Comparison of ENCODE assay signal across 14 cellular contexts in the genomic region with DNA sequence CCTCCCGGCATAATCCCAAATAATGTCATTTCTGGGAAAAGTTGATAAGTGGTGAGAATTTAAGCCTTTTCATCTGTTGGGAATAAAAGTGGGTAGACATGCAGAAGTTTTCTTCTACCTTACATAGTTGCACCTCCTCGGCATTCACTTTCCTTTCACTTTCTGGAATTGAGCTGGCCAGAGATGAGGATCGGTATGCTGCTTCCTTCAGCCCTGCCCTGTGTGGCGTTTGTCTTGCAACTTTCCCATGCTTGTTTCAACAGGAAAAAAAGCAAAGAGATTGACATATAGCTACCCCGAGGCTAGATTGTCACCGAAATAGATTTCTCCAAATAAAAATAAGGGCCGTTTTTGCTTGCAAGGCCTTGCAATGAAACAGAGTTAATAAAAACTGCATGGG.
DNase-seq lines count a peak whose midpoint lies in the region; ATAC-seq and TF ChIP-seq lines count a peak whose summit lies in the region.
"Had no signal": no experiment of that assay in that cellular context is flagged by ENCODE, and none has a peak within 500 bp of the region (broad histone marks: within the 10 kb centered on the region; RNA-seq: fewer than 3 reads in every experiment).

No MANE protein-coding gene starts in this region.

- no peaks in the 10 kb centered on the region for H3K27me3 Mint-ChIP-seq in WTC11 (ENCODE audit: low read depth)
- H3K27me3 Mint-ChIP-seq: activated B cell treated with CpG ODN at 0.5 μM for 24 hours had no signal

- no peak for TF ChIP-seq POLR2A in body of pancreas (IDR thresholded peaks at IDR 0.05)
- no peak for TF ChIP-seq POLR2A in gastrocnemius medialis (IDR thresholded peaks at IDR 0.05)

- DNase-seq in EL (peak; percentile 8), body of pancreas (peak in 3 of 4 donors; percentile 11 to 25 (median 22)), right atrium auricular region (ENCODE audit: low spot score) (no peak), gastrocnemius medialis (no peak), substantia nigra (lab: John Stamatoyannopoulos, UW) (no peak), NCI-H1105 (lab: John Stamatoyannopoulos, UW) (no peak), SW480 (ENCODE audit: low spot score) (no peak), WTC11 (ENCODE audit: low spot score) (no peak)
- DNase-seq: activated B cell treated with CpG ODN at 0.5 μM for 24 hours; activated effector memory CD4-positive, alpha-beta T cell treated with Interleukin-2 at 50 U/mL for 16 hours; NCI-H1092; posterior cingulate gyrus had no signal

- H3K4me3 Mint-ChIP-seq in WTC11 = no peak overlapping the region
- H3K4me3 Mint-ChIP-seq: activated B cell treated with CpG ODN at 0.5 μM for 24 hours; dendritic cell treated with granulocyte-macrophage colony-stimulating factor and Interleukin-4, amounts not matched to agents 40 ng/mL and 50 ng/mL, for 4 days had no signal

- H3K4me3 ChIP-seq in body of pancreas (no peak overlapping the region), right atrium auricular region (peak overlapping the region; percentile 17 to 41), gastrocnemius medialis (peak overlapping the region in 3 of 4 donors; percentile 30 to 42 (median 35))

- intact Hi-C loops in body of pancreas (cut with DNase I) (no loop called here), gastrocnemius medialis (cut with DNase I; ENCODE audit: low total_unique reads) (no loop called here)

- peaks cover 21% of the 10 kb centered on the region for H3K4me1 ChIP-seq in body of pancreas
- H3K4me1 ChIP-seq in right atrium auricular region = peaks cover 0 to 23% of the 10 kb centered on the region in 2 donors
- H3K4me1 ChIP-seq in gastrocnemius medialis = no peaks in the 10 kb centered on the region

- in situ Hi-C loops in gastrocnemius medialis (cut with MboI; ENCODE audit: low sequenced_read_pairs in 4 of 4) = no loop called here

- H3K4me1 Mint-ChIP-seq in WTC11 = no peaks in the 10 kb centered on the region
- H3K4me1 Mint-ChIP-seq: activated B cell treated with CpG ODN at 0.5 μM for 24 hours had no signal

- CTCF ChIA-PET in WTC11 (lab: Charles Lee) = no interaction called here

- H3K27ac ChIP-seq in body of pancreas (peak overlapping the region in 3 of 4 donors; percentile 27 to 60 (median 31)), right atrium auricular region (peak overlapping the region; percentile 46 to 56), gastrocnemius medialis (peak overlapping the region; percentile 19 to 43 (median 23)), substantia nigra (ENCODE audit: low read depth, low read length, poor library complexity, severe bottlenecking) (no peak overlapping the region)
- H3K27ac ChIP-seq: HL-60 had no signal

- H3K27ac Mint-ChIP-seq in WTC11 = no peak overlapping the region
- H3K27ac Mint-ChIP-seq: activated B cell treated with CpG ODN at 0.5 μM for 24 hours; dendritic cell treated with granulocyte-macrophage colony-stimulating factor and Interleukin-4, amounts not matched to agents 40 ng/mL and 50 ng/mL, for 4 days had no signal

- H3K9me3 ChIP-seq in body of pancreas = no peaks in the 10 kb centered on the region
- H3K9me3 ChIP-seq in right atrium auricular region = no peaks in the 10 kb centered on the region
- H3K9me3 ChIP-seq in gastrocnemius medialis = no peaks in the 10 kb centered on the region

- H3K27me3 ChIP-seq in body of pancreas (no peaks in the 10 kb centered on the region), right atrium auricular region (no peaks in the 10 kb centered on the region), gastrocnemius medialis (no peaks in the 10 kb centered on the region)

- TF ChIP-seq CTCF in body of pancreas (IDR thresholded peaks at IDR 0.05) (no peak), right atrium auricular region (IDR thresholded peaks at IDR 0.05) (no peak), gastrocnemius medialis (IDR thresholded peaks at IDR 0.05 in 4 of 5, conservative IDR thresholded peaks at IDR 0.05 in 1 of 5) (no peak), WTC11 (IDR thresholded peaks at IDR 0.05) (no peak)

- POLR2A ChIA-PET in WTC11 (lab: Charles Lee) = no interaction called here

- no peaks in the 10 kb centered on the region for H3K9me3 Mint-ChIP-seq in WTC11
- H3K9me3 Mint-ChIP-seq: activated B cell treated with CpG ODN at 0.5 μM for 24 hours; dendritic cell treated with granulocyte-macrophage colony-stimulating factor and Interleukin-4, amounts not matched to agents 40 ng/mL and 50 ng/mL, for 4 days had no signal

- no peaks in the 10 kb centered on the region for H3K36me3 Mint-ChIP-seq in WTC11

- H3K36me3 ChIP-seq in body of pancreas (replicated peaks in 1 of 2; ENCODE audit: insufficient read depth in 1 of 2, low read depth in 2 of 2) = no peaks in the 10 kb centered on the region
- H3K36me3 ChIP-seq in right atrium auricular region = no peaks in the 10 kb centered on the region
- no peaks in the 10 kb centered on the region for H3K36me3 ChIP-seq in gastrocnemius medialis

- WGBS in body of pancreas, 2 donors = 17 to 21% methylated on average over 7 of the region's 7 CpGs

- ATAC-seq in body of pancreas = peak; percentile 75
- peak in 1 of 2 donors; percentile 51 for ATAC-seq in gastrocnemius medialis
- no peak for ATAC-seq in WTC11

TF ChIP-seq in WTC11, 78 proteins besides CTCF, POLR2A, EP300 and RAD21 (continues in another document):
- TF ChIP-seq, protein P1, sequence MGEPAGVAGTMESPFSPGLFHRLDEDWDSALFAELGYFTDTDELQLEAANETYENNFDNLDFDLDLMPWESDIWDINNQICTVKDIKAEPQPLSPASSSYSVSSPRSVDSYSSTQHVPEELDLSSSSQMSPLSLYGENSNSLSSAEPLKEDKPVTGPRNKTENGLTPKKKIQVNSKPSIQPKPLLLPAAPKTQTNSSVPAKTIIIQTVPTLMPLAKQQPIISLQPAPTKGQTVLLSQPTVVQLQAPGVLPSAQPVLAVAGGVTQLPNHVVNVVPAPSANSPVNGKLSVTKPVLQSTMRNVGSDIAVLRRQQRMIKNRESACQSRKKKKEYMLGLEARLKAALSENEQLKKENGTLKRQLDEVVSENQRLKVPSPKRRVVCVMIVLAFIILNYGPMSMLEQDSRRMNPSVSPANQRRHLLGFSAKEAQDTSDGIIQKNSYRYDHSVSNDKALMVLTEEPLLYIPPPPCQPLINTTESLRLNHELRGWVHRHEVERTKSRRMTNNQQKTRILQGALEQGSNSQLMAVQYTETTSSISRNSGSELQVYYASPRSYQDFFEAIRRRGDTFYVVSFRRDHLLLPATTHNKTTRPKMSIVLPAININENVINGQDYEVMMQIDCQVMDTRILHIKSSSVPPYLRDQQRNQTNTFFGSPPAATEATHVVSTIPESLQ (CRISPR knock-in tag; IDR thresholded peaks at IDR 0.05) = no peak
- TF ChIP-seq, protein P2, sequence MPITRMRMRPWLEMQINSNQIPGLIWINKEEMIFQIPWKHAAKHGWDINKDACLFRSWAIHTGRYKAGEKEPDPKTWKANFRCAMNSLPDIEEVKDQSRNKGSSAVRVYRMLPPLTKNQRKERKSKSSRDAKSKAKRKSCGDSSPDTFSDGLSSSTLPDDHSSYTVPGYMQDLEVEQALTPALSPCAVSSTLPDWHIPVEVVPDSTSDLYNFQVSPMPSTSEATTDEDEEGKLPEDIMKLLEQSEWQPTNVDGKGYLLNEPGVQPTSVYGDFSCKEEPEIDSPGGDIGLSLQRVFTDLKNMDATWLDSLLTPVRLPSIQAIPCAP (CRISPR knock-in tag; IDR thresholded peaks at IDR 0.05) = no peak
- TF ChIP-seq RORB (CRISPR knock-in tag; IDR thresholded peaks at IDR 0.05) (no peak), ZNF423 (CRISPR knock-in tag; IDR thresholded peaks at IDR 0.05) (no peak), ZBTB21 (CRISPR knock-in tag; IDR thresholded peaks at IDR 0.05; ENCODE audit: borderline replicate concordance) (no peak)
- TF ChIP-seq, protein P3, sequence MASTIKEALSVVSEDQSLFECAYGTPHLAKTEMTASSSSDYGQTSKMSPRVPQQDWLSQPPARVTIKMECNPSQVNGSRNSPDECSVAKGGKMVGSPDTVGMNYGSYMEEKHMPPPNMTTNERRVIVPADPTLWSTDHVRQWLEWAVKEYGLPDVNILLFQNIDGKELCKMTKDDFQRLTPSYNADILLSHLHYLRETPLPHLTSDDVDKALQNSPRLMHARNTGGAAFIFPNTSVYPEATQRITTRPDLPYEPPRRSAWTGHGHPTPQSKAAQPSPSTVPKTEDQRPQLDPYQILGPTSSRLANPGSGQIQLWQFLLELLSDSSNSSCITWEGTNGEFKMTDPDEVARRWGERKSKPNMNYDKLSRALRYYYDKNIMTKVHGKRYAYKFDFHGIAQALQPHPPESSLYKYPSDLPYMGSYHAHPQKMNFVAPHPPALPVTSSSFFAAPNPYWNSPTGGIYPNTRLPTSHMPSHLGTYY (CRISPR knock-in tag; IDR thresholded peaks at IDR 0.05) = no peak
- TF ChIP-seq, protein P4, sequence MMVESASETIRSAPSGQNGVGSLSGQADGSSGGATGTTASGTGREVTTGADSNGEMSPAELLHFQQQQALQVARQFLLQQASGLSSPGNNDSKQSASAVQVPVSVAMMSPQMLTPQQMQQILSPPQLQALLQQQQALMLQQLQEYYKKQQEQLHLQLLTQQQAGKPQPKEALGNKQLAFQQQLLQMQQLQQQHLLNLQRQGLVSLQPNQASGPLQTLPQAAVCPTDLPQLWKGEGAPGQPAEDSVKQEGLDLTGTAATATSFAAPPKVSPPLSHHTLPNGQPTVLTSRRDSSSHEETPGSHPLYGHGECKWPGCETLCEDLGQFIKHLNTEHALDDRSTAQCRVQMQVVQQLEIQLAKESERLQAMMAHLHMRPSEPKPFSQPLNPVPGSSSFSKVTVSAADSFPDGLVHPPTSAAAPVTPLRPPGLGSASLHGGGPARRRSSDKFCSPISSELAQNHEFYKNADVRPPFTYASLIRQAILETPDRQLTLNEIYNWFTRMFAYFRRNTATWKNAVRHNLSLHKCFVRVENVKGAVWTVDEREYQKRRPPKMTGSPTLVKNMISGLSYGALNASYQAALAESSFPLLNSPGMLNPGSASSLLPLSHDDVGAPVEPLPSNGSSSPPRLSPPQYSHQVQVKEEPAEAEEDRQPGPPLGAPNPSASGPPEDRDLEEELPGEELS (CRISPR knock-in tag; IDR thresholded peaks at IDR 0.05) = no peak

Comparison
In these comparisons a context has a peak if more than half of its experiments do, and no peak if none do; other contexts are left out.
1. DNase-seq: peak in EL (single experiment) and body of pancreas (3 of 4); none in right atrium auricular region (single experiment), gastrocnemius medialis (0 of 2), substantia nigra (0 of 49), NCI-H1105 (single experiment), SW480 (single experiment) and WTC11 (single experiment).
2. H3K4me3 ChIP-seq: peak in right atrium auricular region (2 of 2) and gastrocnemius medialis (3 of 4); none in body of pancreas (0 of 2).